8 cellular contexts compared by ENCODE assay signal in the genomic region with DNA sequence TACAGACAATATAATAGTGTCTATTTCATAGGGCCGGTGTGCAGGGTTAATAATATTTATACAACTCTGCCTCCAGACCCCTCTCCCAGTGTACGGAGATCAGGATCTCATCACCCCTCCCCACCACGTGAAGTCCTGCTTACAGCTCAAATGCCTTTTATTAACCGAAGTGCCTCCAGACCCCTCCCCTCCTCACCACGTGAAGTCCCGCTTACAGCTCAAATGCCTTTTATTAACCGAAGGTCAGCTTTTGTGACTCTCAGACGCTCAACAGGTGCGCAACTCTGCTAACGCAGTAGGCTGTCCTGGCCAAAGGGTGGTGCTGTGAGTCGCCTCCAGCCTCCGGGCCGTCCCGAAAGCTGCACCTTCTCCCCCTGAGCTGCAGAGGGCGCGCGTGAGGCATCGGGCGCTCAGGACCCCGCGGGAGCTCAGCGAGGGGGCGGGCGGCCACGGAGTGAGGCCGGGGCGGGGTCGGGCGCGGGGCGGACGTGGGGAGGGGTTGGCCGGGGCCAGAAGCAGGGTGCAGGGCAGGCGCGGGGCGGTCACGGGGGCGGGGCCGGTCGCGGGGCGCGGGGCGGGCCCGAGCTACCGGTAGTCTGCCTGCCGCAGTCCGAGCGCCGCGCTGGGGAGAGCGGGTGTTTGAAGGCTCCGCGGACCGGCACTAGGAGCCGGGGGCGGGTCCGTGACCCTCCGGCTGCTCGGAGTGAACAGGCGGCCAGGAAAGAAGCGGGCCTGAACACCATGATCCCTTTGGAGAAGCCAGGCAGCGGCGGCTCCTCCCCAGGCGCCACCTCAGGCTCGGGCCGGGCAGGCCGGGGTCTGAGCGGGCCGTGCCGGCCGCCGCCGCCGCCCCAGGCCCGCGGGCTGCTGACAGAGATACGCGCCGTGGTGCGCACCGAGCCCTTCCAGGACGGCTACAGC. TPM values are rescaled to one million over a fixed set of nuclear protein-coding genes. Genes with fewer than 3 reads are reported as not detected.
DNase-seq lines count a peak whose midpoint lies in the region; ATAC-seq lines count a peak whose summit lies in the region.

STK17A (plus strand) TSS at position 606 of the 921 bp plus-strand sequence; CDS start at position 742, 136 bp downstream.

- no peaks in the 10 kb centered on the region for H3K4me1 ChIP-seq in esophagus (ENCODE audit: control insufficient read depth in 2 of 2, insufficient read depth in 2 of 2, low read length in 1 of 2)
- H3K4me1 ChIP-seq in mucosa of stomach (ENCODE audit: control insufficient read depth, insufficient read depth, low read length), result no peaks in the 10 kb centered on the region

- ATAC-seq in GM21526 (IDR thresholded peaks at IDR 0.05; ENCODE audit: low FRiP score, unreplicated experiment), result peak; percentile 66

- H3K36me3 ChIP-seq in esophagus (ENCODE audit: control insufficient read depth in 2 of 2, insufficient read depth in 2 of 2, low read length in 1 of 2) (no peaks in the 10 kb centered on the region), mucosa of stomach (ENCODE audit: control insufficient read depth, insufficient read depth, low read length) (no peaks in the 10 kb centered on the region)

- peak within 1 kb of the TSS; percentile 91 to 98 for H3K27ac ChIP-seq in esophagus (ENCODE audit: low read depth in 2 of 2, low read length in 1 of 2)

- H3K9ac ChIP-seq in mucosa of stomach (ENCODE audit: low read length), result peak within 1 kb of the TSS; percentile 80

- WGBS in esophagus, 2 donors, result 1% methylated on average over 74 to 83 of the region's 83 CpGs

- H3K9me3 ChIP-seq in esophagus (ENCODE audit: control insufficient read depth in 2 of 2, insufficient read depth in 1 of 2, low read depth in 1 of 2, low read length in 1 of 2) (no peaks in the 10 kb centered on the region), mucosa of stomach (ENCODE audit: control insufficient read depth, low read length) (no peaks in the 10 kb centered on the region)

- H3K27me3 ChIP-seq in esophagus (ENCODE audit: control insufficient read depth in 1 of 2, insufficient read depth in 2 of 2, low read length in 2 of 2) (no peaks in the 10 kb centered on the region), mucosa of stomach (ENCODE audit: control insufficient read depth, insufficient read depth, low read length) (no peaks in the 10 kb centered on the region)

- DNase-seq in DMS114 treated with DMSO at 0.1 percent for 48 hours (lab: John Stamatoyannopoulos, UW; ENCODE audit: unreplicated experiment), result peak; percentile 88
- DNase-seq in HuH-7.5 (ENCODE audit: low spot score), result peak; percentile 82
- DNase-seq in OCI-M1 (lab: John Stamatoyannopoulos, UW), result peak; percentile 91
- peak; percentile 93 for DNase-seq in activated T-cell treated with anti-CD3 and anti-CD28 coated beads for 48 hours (ENCODE audit: low read depth)
- peak; percentile 83 for DNase-seq in stimulated activated CD8-positive, alpha-beta memory T cell treated with anti-CD3 and anti-CD28 coated beads, Interleukin-7, amount 100 ng/mL, for 24 hours (ENCODE audit: low read depth)

- peak within 1 kb of the TSS; percentile 95 to 97 for H3K4me3 ChIP-seq in esophagus (ENCODE audit: low read depth in 1 of 2, low read length in 2 of 2)
- peak within 1 kb of the TSS; percentile 66 for H3K4me3 ChIP-seq in mucosa of stomach (ENCODE audit: low read length)

RNA-seq across cellular contexts. Expression of gene STK17A, which starts in this region (rescaled TPM):
- polyA plus RNA-seq in esophagus, result 1 to 10 TPM; 7.4 to 9.8 TPM

Comparison
In these comparisons a context has a peak if more than half of its experiments do, and no peak if none do; other contexts are left out.
1. Peak in every context shown above with its lines: DNase-seq, ATAC-seq, H3K4me3 ChIP-seq and H3K27ac ChIP-seq.